10 cellular contexts compared by ENCODE assay signal in genomic region chr10:24882047-24882698, GRCh38.
DNase-seq lines count a peak whose midpoint lies in the region; ATAC-seq, FAIRE-seq and TF ChIP-seq lines count a peak whose summit lies in the region.
"Had no signal": no experiment of that assay in that cellular context is flagged by ENCODE, and none has a peak within 500 bp of the region (broad histone marks: within the 10 kb centered on the region; RNA-seq: fewer than 3 reads in every experiment).

No MANE protein-coding gene starts in this region.

- H3K27ac ChIP-seq in Peyer's patch: peak overlapping the region in 1 of 4 donors; percentile 11
- H3K27ac ChIP-seq in K562 (ENCODE audit: extremely low read depth, low read depth, low read length): no peak overlapping the region
- no peak overlapping the region for H3K27ac ChIP-seq in MM.1S (ENCODE audit: low read length)

- H4K20me1 ChIP-seq in K562 (replicated peaks; ENCODE audit: control insufficient read depth, insufficient read depth, low read length) (no peaks in the 10 kb centered on the region), MM.1S (ENCODE audit: insufficient read depth, low read length) (no peaks in the 10 kb centered on the region)

- H3K4me3 ChIP-seq in Peyer's patch: peak overlapping the region in 1 of 4 donors; percentile 4
- H3K4me3 ChIP-seq in K562: no peak overlapping the region
- no peak overlapping the region for H3K4me3 ChIP-seq in MM.1S (ENCODE audit: low read length)

- POLR2A ChIA-PET in K562 (lab: Yijun Ruan, JAX): interaction anchor here (1.0 kb wide), 1 partner anchor 83 kb away, joined by 4 read pairs; no protein-coding TSS in a partner anchor

- H2AFZ ChIP-seq in K562 (ENCODE audit: low read depth, low read length): peak overlapping the region; percentile 68; the same call in 1 of the 2 replicates
- H2AFZ ChIP-seq in MM.1S (ENCODE audit: low read length): no peak overlapping the region

- no peaks in the 10 kb centered on the region for H3K9me2 ChIP-seq in MM.1S (replicated peaks; ENCODE audit: insufficient read depth, low read length)

- FAIRE-seq in K562 (lab: Jason Lieb, UNC): no peak
- FAIRE-seq: islet of Langerhans had no signal

- intact Hi-C loops in K562 (cut with micrococcal nuclease): no loop called here

- H3K27me3 ChIP-seq in Peyer's patch: no peaks in the 10 kb centered on the region
- H3K27me3 ChIP-seq in K562 (ENCODE audit: control insufficient read depth in 2 of 2, insufficient read depth in 2 of 2, low read length in 2 of 2): no peaks in the 10 kb centered on the region
- H3K27me3 ChIP-seq in MM.1S (replicated peaks; ENCODE audit: insufficient read depth, low read length): no peaks in the 10 kb centered on the region

- H3F3A ChIP-seq in MM.1S (ENCODE audit: insufficient read depth, low read length): no peaks in the 10 kb centered on the region

- H3K36me3 ChIP-seq in Peyer's patch (no peaks in the 10 kb centered on the region), K562 (ENCODE audit: control insufficient read depth, insufficient read depth, low read length) (no peaks in the 10 kb centered on the region), MM.1S (replicated peaks; ENCODE audit: insufficient read depth, low read length) (no peaks in the 10 kb centered on the region)

- peaks cover 2% of the 10 kb centered on the region for H3K36me3 Mint-ChIP-seq in stimulated activated naive CD8-positive, alpha-beta T cell treated with anti-CD3 and anti-CD28 coated beads, Interleukin-15, Interleukin-2, amounts not matched to agents 100 ng/mL and 50 ng/mL, for 24 hours (ENCODE audit: low read depth)

- peak overlapping the region; percentile 83 for H3K27ac Mint-ChIP-seq in stimulated activated naive CD8-positive, alpha-beta T cell treated with anti-CD3 and anti-CD28 coated beads, Interleukin-15, Interleukin-2, amounts not matched to agents 100 ng/mL and 50 ng/mL, for 24 hours

- CTCF ChIA-PET in K562 (lab: Yijun Ruan, JAX; ENCODE audit: low intra/inter-chr PET ratio): no interaction called here

- no peak for TF ChIP-seq EP300 in K562 (IDR thresholded peaks at IDR 0.05; ENCODE audit: low read length)

- TF ChIP-seq POLR2A in Peyer's patch (IDR thresholded peaks at IDR 0.05): no peak
- no peak for TF ChIP-seq POLR2A in K562 (conservative IDR thresholded peaks at IDR 0.05)

- TF ChIP-seq CTCF in Peyer's patch (IDR thresholded peaks at IDR 0.05): no peak
- no peak for TF ChIP-seq CTCF in K562 (IDR thresholded peaks at IDR 0.05 in 2 of 3, conservative IDR thresholded peaks at IDR 0.05 in 1 of 3; ENCODE audit: insufficient read depth in 2 of 3, low read depth in 1 of 3, low read length in 3 of 3)
- no peak for TF ChIP-seq CTCF in MM.1S (IDR thresholded peaks at IDR 0.05; ENCODE audit: low read length)

- H3K4me2 ChIP-seq in K562 (ENCODE audit: insufficient read depth, low read length) (no peak overlapping the region), MM.1S (ENCODE audit: low read depth, low read length) (no peak overlapping the region)

- H3K79me2 ChIP-seq in K562 (ENCODE audit: control insufficient read depth, insufficient read depth, low read length) (no peaks in the 10 kb centered on the region), MM.1S (ENCODE audit: low read length) (no peaks in the 10 kb centered on the region)

- peaks cover 45% of the 10 kb centered on the region for H3K4me1 Mint-ChIP-seq in stimulated activated naive CD8-positive, alpha-beta T cell treated with anti-CD3 and anti-CD28 coated beads, Interleukin-15, Interleukin-2, amounts not matched to agents 100 ng/mL and 50 ng/mL, for 24 hours (ENCODE audit: low read depth)

- H3K9me3 ChIP-seq in Peyer's patch (no peaks in the 10 kb centered on the region), K562 (replicated peaks; ENCODE audit: control insufficient read depth, insufficient read depth, low read depth, low read length) (no peaks in the 10 kb centered on the region), MM.1S (replicated peaks; ENCODE audit: insufficient read depth, low read length) (no peaks in the 10 kb centered on the region)

- 84% methylated on average over 11 of the region's 11 CpGs for WGBS in K562 (ENCODE audit: insufficient coverage, low coverage, missing lambda C conversion rate)

- TF ChIP-seq RAD21 in K562 (CRISPR knock-in tag; conservative IDR thresholded peaks at IDR 0.05 in 1 of 2, IDR thresholded peaks at IDR 0.05 in 1 of 2): no peak

- DNase-seq in activated CD8-positive, alpha-beta memory T cell treated with anti-CD3 and anti-CD28 coated beads for 24 hours: peak; percentile 67
- DNase-seq in activated CD8-positive, alpha-beta memory T cell treated with anti-CD3 and anti-CD28 coated beads, Interleukin-2, amount 50 U/mL, for 48 hours: no peak
- DNase-seq in Peyer's patch (peak in 2 of 3 donors; percentile 56 to 61), K562 (ENCODE audit: extremely low read depth in 1 of 4, low spot score in 3 of 4) (no peak), MM.1S (no peak), HK-2 (ENCODE audit: unreplicated experiment) (no peak), GM19240 (ENCODE audit: insufficient read length, low spot score) (no peak)

- no peaks in the 10 kb centered on the region for H3K9me1 ChIP-seq in K562 (ENCODE audit: control insufficient read depth, insufficient read depth, low read length)

- H3K4me1 ChIP-seq in Peyer's patch (peaks cover 0 to 4% (median 0%) of the 10 kb centered on the region in 4 donors), K562 (replicated peaks in 1 of 2; ENCODE audit: control insufficient read depth in 2 of 2, insufficient read depth in 2 of 2, low read length in 2 of 2) (peaks cover 0 to 3% of the 10 kb centered on the region in 2 experiments; a peak in 2 of 5 replicates), MM.1S (ENCODE audit: low read length) (no peaks in the 10 kb centered on the region)

- H3K4me3 Mint-ChIP-seq in stimulated activated naive CD8-positive, alpha-beta T cell treated with anti-CD3 and anti-CD28 coated beads, Interleukin-15, Interleukin-2, amounts not matched to agents 100 ng/mL and 50 ng/mL, for 24 hours: peak overlapping the region; percentile 62

- ATAC-seq in K562: no peak
- ATAC-seq: Panc1 had no signal

- H3K9me3 Mint-ChIP-seq in stimulated activated naive CD8-positive, alpha-beta T cell treated with anti-CD3 and anti-CD28 coated beads, Interleukin-15, Interleukin-2, amounts not matched to agents 100 ng/mL and 50 ng/mL, for 24 hours: peaks cover 4% of the 10 kb centered on the region

- H3K9ac ChIP-seq in K562 (ENCODE audit: insufficient read depth in 1 of 2, low read depth in 2 of 2, low read length in 2 of 2) (no peak overlapping the region), MM.1S (ENCODE audit: low read length) (no peak overlapping the region)

- H3K27me3 Mint-ChIP-seq in stimulated activated naive CD8-positive, alpha-beta T cell treated with anti-CD3 and anti-CD28 coated beads, Interleukin-15, Interleukin-2, amounts not matched to agents 100 ng/mL and 50 ng/mL, for 24 hours: no peaks in the 10 kb centered on the region

- in situ Hi-C loops in K562 (cut with MboI): no loop called here

- no TSS peak for BruUV-seq in K562 (replicated peaks; lab: Mats Ljungman, UMichigan)

TF ChIP-seq in K562, 482 proteins besides CTCF, POLR2A, EP300 and RAD21 (continues in another document):
- TF ChIP-seq ZNF445 (CRISPR knock-in tag; IDR thresholded peaks at IDR 0.05; ENCODE audit: low read depth) (no peak), MLLT1 (IDR thresholded peaks at IDR 0.05) (no peak), MCM7 (IDR thresholded peaks at IDR 0.05) (no peak), HIVEP1 (CRISPR knock-in tag; IDR thresholded peaks at IDR 0.05) (no peak), ZFX (CRISPR knock-in tag; IDR thresholded peaks at IDR 0.05) (no peak), CHD4 (IDR thresholded peaks at IDR 0.05; ENCODE audit: insufficient read depth, insufficient replicate concordance, low read depth, low read length, poor library complexity, severe bottlenecking) (no peak), CREM (IDR thresholded peaks at IDR 0.05; ENCODE audit: low read depth) (no peak), NELFE (IDR thresholded peaks at IDR 0.05; ENCODE audit: insufficient read depth, insufficient read length) (no peak), ZNF740 (CRISPR knock-in tag; IDR thresholded peaks at IDR 0.05) (no peak), ZNF740 (tag; IDR thresholded peaks at IDR 0.05) (no peak), RNF2 (IDR thresholded peaks at IDR 0.05) (no peak), ZBTB9 (CRISPR knock-in tag; IDR thresholded peaks at IDR 0.05) (no peak), ZSCAN29 (IDR thresholded peaks at IDR 0.05) (no peak), RBM14 (IDR thresholded peaks at IDR 0.05; ENCODE audit: borderline replicate concordance, insufficient read depth, low read depth, low read length) (no peak)

Comparison
In these comparisons a context has a peak if more than half of its experiments do, and no peak if none do; other contexts are left out.
1. DNase-seq: peak in activated CD8-positive, alpha-beta memory T cell treated with anti-CD3 and anti-CD28 coated beads for 24 hours (single experiment) and Peyer's patch (2 of 3); none in activated CD8-positive, alpha-beta memory T cell treated with anti-CD3 and anti-CD28 coated beads, Interleukin-2, amount 50 U/mL, for 48 hours (single experiment), K562 (0 of 4), MM.1S (single experiment), HK-2 (single experiment) and GM19240 (single experiment).